Comparison of ENCODE assay signal across 34 cellular contexts in the genomic region with DNA sequence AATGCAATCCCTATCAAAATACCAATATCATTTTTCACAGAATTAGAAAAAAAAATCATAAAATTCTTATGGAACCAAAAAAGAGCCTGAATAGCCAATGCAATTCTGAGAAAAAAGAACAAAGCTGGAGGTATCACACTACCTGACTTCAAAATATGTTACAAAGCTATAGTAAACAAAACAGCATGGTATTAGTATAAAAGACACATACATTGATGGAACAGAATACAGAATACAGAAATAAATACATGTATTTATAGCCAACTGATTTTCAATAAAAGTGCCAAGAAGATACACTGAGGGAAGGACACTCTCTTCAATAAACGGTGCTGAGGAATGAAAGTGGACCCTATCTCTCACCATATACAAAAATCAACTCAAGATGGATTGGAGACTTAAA.
"Had no signal": no experiment of that assay in that cellular context is flagged by ENCODE, and none has a peak within 500 bp of the region (broad histone marks: within the 10 kb centered on the region; RNA-seq: fewer than 3 reads in every experiment).

No MANE protein-coding gene starts in this region.

- H3K4me1 Mint-ChIP-seq: activated B cell treated with CpG ODN at 0.5 μM for 24 hours; activated CD4-positive, alpha-beta T cell treated with anti-CD3 and anti-CD28 coated beads, Interleukin-2, amount 10 ng/mL, durations not matched to agents 24 days and 14 days; activated CD8-positive, alpha-beta memory T cell treated with anti-CD3 and anti-CD28 coated beads, Interleukin-2, amount 10 ng/mL, durations not matched to agents 7 days and 5 days; activated naive CD4-positive, alpha-beta T cell treated with anti-CD3 and anti-CD28 coated beads, Interleukin-2, amount 10 ng/mL, durations not matched to agents 7 days and 5 days; activated naive CD4-positive, alpha-beta T cell treated with anti-CD3 and anti-CD28 coated beads, Interleukin-2, amount 50 U/mL, for 24 hours; activated naive CD8-positive, alpha-beta T cell treated with anti-CD3 and anti-CD28 coated beads, Interleukin-2, amount 10 ng/mL, durations not matched to agents 7 days and 5 days; activated naive CD8-positive, alpha-beta T cell treated with anti-CD3 and anti-CD28 coated beads, Interleukin-2, amount 50 U/mL, for 24 hours had no signal

- H3K27ac ChIP-seq: ascending aorta, VCaP had no signal

- H3K27ac Mint-ChIP-seq: activated B cell treated with CpG ODN at 0.5 μM for 24 hours; activated CD4-positive, alpha-beta memory T cell treated with anti-CD3 and anti-CD28 coated beads for 36 hours; activated CD4-positive, alpha-beta T cell treated with anti-CD3 and anti-CD28 coated beads, Interleukin-2, amount 10 ng/mL, durations not matched to agents 24 days and 14 days; activated CD8-positive, alpha-beta memory T cell treated with anti-CD3 and anti-CD28 coated beads, Interleukin-2, amount 10 ng/mL, durations not matched to agents 7 days and 5 days; activated CD8-positive, alpha-beta T cell treated with anti-CD3 and anti-CD28 coated beads, Interleukin-2, amount 10 ng/mL, durations not matched to agents 7 days and 5 days; activated naive CD4-positive, alpha-beta T cell treated with anti-CD3 and anti-CD28 coated beads, Interleukin-2, amount 10 ng/mL, durations not matched to agents 7 days and 5 days; activated naive CD4-positive, alpha-beta T cell treated with anti-CD3 and anti-CD28 coated beads, Interleukin-2, amount 50 U/mL, for 24 hours; activated naive CD8-positive, alpha-beta T cell; activated naive CD8-positive, alpha-beta T cell treated with anti-CD3 and anti-CD28 coated beads, Interleukin-2, amount 10 ng/mL, durations not matched to agents 7 days and 5 days; activated naive CD8-positive, alpha-beta T cell treated with anti-CD3 and anti-CD28 coated beads, Interleukin-2, amount 50 U/mL, for 24 hours; activated T-cell treated with anti-CD3 and anti-CD28 coated beads, Interleukin-2, amount 50 U/mL, for 24 hours; activated T-helper 2 cell treated with anti-CD3 and anti-CD28 coated beads, Interferon-gamma antibody, Interleukin-2, Interleukin-4, amounts not matched to agents 10 μg/mL and 5 μg/mL and 100 μg/mL, durations not matched to agents 14 hours and 24 hours and 36 hours; T-helper 1 cell treated with Interleukin-12 subunit alpha and Interleukin-12 subunit beta and Interleukin-4 antibody, amounts not matched to agents 30 μg/mL and 1 μg/mL, for 36 hours; T-helper 2 cell treated with Interferon-gamma antibody and Interleukin-4, amounts not matched to agents 5 μg/mL and 100 μg/mL, for 36 hours had no signal

- H3K27me3 Mint-ChIP-seq: brain had no signal

- ATAC-seq: activated CD8-positive, alpha-beta memory T cell treated with anti-CD3 and anti-CD28 coated beads, Interleukin-2, amount 10 ng/mL, durations not matched to agents 7 days and 5 days; activated CD8-positive, alpha-beta T cell treated with anti-CD3 and anti-CD28 coated beads, Interleukin-2, amount 10 ng/mL, durations not matched to agents 7 days and 5 days; activated naive CD8-positive, alpha-beta T cell treated with anti-CD3 and anti-CD28 coated beads, Interleukin-2, amount 50 U/mL, for 24 hours had no signal

- H3K4me3 ChIP-seq: ascending aorta had no signal

- H3K4me3 Mint-ChIP-seq: activated B cell treated with CpG ODN at 0.5 μM for 24 hours; activated CD4-positive, alpha-beta memory T cell treated with anti-CD3 and anti-CD28 coated beads for 36 hours; activated CD4-positive, alpha-beta T cell treated with anti-CD3 and anti-CD28 coated beads, Interleukin-2, amount 10 ng/mL, durations not matched to agents 24 days and 14 days; activated CD8-positive, alpha-beta memory T cell treated with anti-CD3 and anti-CD28 coated beads, Interleukin-2, amount 10 ng/mL, durations not matched to agents 7 days and 5 days; activated CD8-positive, alpha-beta T cell treated with anti-CD3 and anti-CD28 coated beads, Interleukin-2, amount 10 ng/mL, durations not matched to agents 7 days and 5 days; activated naive CD4-positive, alpha-beta T cell treated with anti-CD3 and anti-CD28 coated beads, Interleukin-2, amount 10 ng/mL, durations not matched to agents 7 days and 5 days; activated naive CD4-positive, alpha-beta T cell treated with anti-CD3 and anti-CD28 coated beads, Interleukin-2, amount 50 U/mL, for 24 hours; activated naive CD8-positive, alpha-beta T cell; activated naive CD8-positive, alpha-beta T cell treated with anti-CD3 and anti-CD28 coated beads, Interleukin-2, amount 10 ng/mL, durations not matched to agents 7 days and 5 days; activated naive CD8-positive, alpha-beta T cell treated with anti-CD3 and anti-CD28 coated beads, Interleukin-2, amount 50 U/mL, for 24 hours; activated T-cell treated with anti-CD3 and anti-CD28 coated beads, Interleukin-2, amount 50 U/mL, for 24 hours; brain; T-helper 1 cell treated with Interleukin-12 subunit alpha and Interleukin-12 subunit beta and Interleukin-4 antibody, amounts not matched to agents 30 μg/mL and 1 μg/mL, for 36 hours; T-helper 2 cell treated with Interferon-gamma antibody and Interleukin-4, amounts not matched to agents 5 μg/mL and 100 μg/mL, for 36 hours had no signal

- H3K27me3 ChIP-seq: ascending aorta had no signal

- DNase-seq: activated B cell treated with CpG ODN at 0.5 μM for 24 hours; activated CD4-positive, alpha-beta memory T cell treated with anti-CD3 and anti-CD28 coated beads for 36 hours; activated CD4-positive, alpha-beta T cell treated with anti-CD3 and anti-CD28 coated beads for 4 hours; activated CD4-positive, alpha-beta T cell treated with anti-CD3 and anti-CD28 coated beads, Interleukin-2, amount 10 ng/mL, durations not matched to agents 24 days and 14 days; activated CD4-positive, alpha-beta T cell treated with anti-CD3 and anti-CD28 coated beads, Interleukin-2, amount 50 U/mL, for 1 hour; activated CD4-positive, alpha-beta T cell treated with anti-CD3 and anti-CD28 coated beads, Interleukin-2, amount 50 U/mL, for 4 hours; activated CD4-positive, CD25-positive, alpha-beta regulatory T cell treated with anti-CD3 and anti-CD28 coated beads, Interleukin-2, amount 50 U/mL, for 72 hours; activated CD8-positive, alpha-beta memory T cell treated with anti-CD3 and anti-CD28 coated beads for 24 hours; activated CD8-positive, alpha-beta memory T cell treated with anti-CD3 and anti-CD28 coated beads, Interleukin-2, amount 10 ng/mL, durations not matched to agents 7 days and 5 days; activated CD8-positive, alpha-beta memory T cell treated with anti-CD3 and anti-CD28 coated beads, Interleukin-2, amount 50 U/mL, for 48 hours; activated CD8-positive, alpha-beta T cell treated with anti-CD3 and anti-CD28 coated beads, Interleukin-2, amount 10 ng/mL, durations not matched to agents 7 days and 5 days; activated effector memory CD4-positive, alpha-beta T cell treated with Interleukin-2 at 50 U/mL for 16 hours; activated gamma-delta T cell; activated naive CD4-positive, alpha-beta T cell treated with anti-CD3 and anti-CD28 coated beads, Interleukin-2, amount 10 ng/mL, durations not matched to agents 7 days and 5 days; activated naive CD4-positive, alpha-beta T cell treated with Interleukin-2 at 50 U/mL for 16 hours; activated naive CD8-positive, alpha-beta T cell treated with anti-CD3 and anti-CD28 coated beads, Interleukin-2, amount 10 ng/mL, durations not matched to agents 7 days and 5 days; activated naive CD8-positive, alpha-beta T cell treated with anti-CD3 and anti-CD28 coated beads, Interleukin-2, amount 50 U/mL, for 24 hours; activated T-cell treated with anti-CD3 and anti-CD28 coated beads, Interleukin-2, amount 50 U/mL, for 24 hours; activated T-cell treated with anti-CD3 and anti-CD28 coated beads, Interleukin-2, amount 50 U/mL, for 48 hours; amygdala; anterior cingulate cortex; central memory CD4-positive, alpha-beta T cell; T-helper 2 cell; T-helper 9 cell had no signal

- H3K36me3 Mint-ChIP-seq: activated CD4-positive, alpha-beta memory T cell treated with anti-CD3 and anti-CD28 coated beads for 36 hours; activated CD8-positive, alpha-beta memory T cell treated with anti-CD3 and anti-CD28 coated beads, Interleukin-2, amount 10 ng/mL, durations not matched to agents 7 days and 5 days; activated naive CD4-positive, alpha-beta T cell treated with anti-CD3 and anti-CD28 coated beads, Interleukin-2, amount 10 ng/mL, durations not matched to agents 7 days and 5 days; activated naive CD4-positive, alpha-beta T cell treated with anti-CD3 and anti-CD28 coated beads, Interleukin-2, amount 50 U/mL, for 24 hours; activated naive CD8-positive, alpha-beta T cell; activated naive CD8-positive, alpha-beta T cell treated with anti-CD3 and anti-CD28 coated beads, Interleukin-2, amount 10 ng/mL, durations not matched to agents 7 days and 5 days had no signal

- H3K36me3 ChIP-seq: ascending aorta had no signal

- FAIRE-seq: colon, TTC549 had no signal

- H3K4me1 ChIP-seq: ascending aorta had no signal
